In genomic region chr1:237386362-237387143, GRCh38 we compare ENCODE assay signal across 8 cellular contexts.
A peak's percentile ranks its signal among the peaks of the same experiment; 100 is the strongest.
DNase-seq lines count a peak whose midpoint lies in the region; ATAC-seq and TF ChIP-seq lines count a peak whose summit lies in the region.

No MANE protein-coding gene starts in this region.

- H3K4me3 ChIP-seq in BE2C (ENCODE audit: low read depth, low read length) (no peak overlapping the region), OCI-LY3 (ENCODE audit: low read length) (no peak overlapping the region), fibroblast of mammary gland (ENCODE audit: control insufficient read depth, low read depth, low read length) (no peak overlapping the region)

- no peaks in the 10 kb centered on the region for H3K4me1 ChIP-seq in BE2C
- H3K4me1 ChIP-seq in OCI-LY3 (ENCODE audit: low read length), result peaks cover 4% of the 10 kb centered on the region; the same call in 1 of the 2 replicates

- no peak for DNase-seq in BE2C
- peak; percentile 43 for DNase-seq in fibroblast of mammary gland (ENCODE audit: low read depth)
- peak; percentile 3 for DNase-seq in stromal cell of bone marrow (ENCODE audit: low read depth)
- DNase-seq in GF-D8 (lab: John Stamatoyannopoulos, UW), result no peak
- no peak for DNase-seq in ureter (ENCODE audit: low spot score)

- H3K79me2 ChIP-seq in OCI-LY3 (ENCODE audit: low read length), result no peaks in the 10 kb centered on the region

- ATAC-seq in GM21786 (IDR thresholded peaks at IDR 0.05; ENCODE audit: unreplicated experiment) (peak; percentile 68), GM19328 (IDR thresholded peaks at IDR 0.05; ENCODE audit: unreplicated experiment) (no peak)

- H3K9ac ChIP-seq in OCI-LY3 (ENCODE audit: low read length), result no peak overlapping the region

- TF ChIP-seq CTCF in BE2C (IDR thresholded peaks at IDR 0.05; ENCODE audit: low read depth, low read length) (peak; percentile 77), OCI-LY3 (IDR thresholded peaks at IDR 0.05; ENCODE audit: low read depth, low read length) (peak; percentile 93), fibroblast of mammary gland (conservative IDR thresholded peaks at IDR 0.05; ENCODE audit: control insufficient read depth, insufficient read depth, low read depth, low read length) (peak; percentile 68)

- H2AFZ ChIP-seq in OCI-LY3 (ENCODE audit: low read depth, low read length), result no peak overlapping the region

- no peaks in the 10 kb centered on the region for H3K9me3 ChIP-seq in BE2C
- no peaks in the 10 kb centered on the region for H3K9me3 ChIP-seq in OCI-LY3 (ENCODE audit: insufficient read depth, low read length)

- H3K27me3 ChIP-seq in BE2C, result no peaks in the 10 kb centered on the region
- peaks cover 52% of the 10 kb centered on the region for H3K27me3 ChIP-seq in OCI-LY3 (ENCODE audit: low read depth, low read length)

- no peak overlapping the region for H3K4me2 ChIP-seq in OCI-LY3 (ENCODE audit: low read length)

- H3K27ac ChIP-seq in OCI-LY3 (ENCODE audit: low read length), result no peak overlapping the region

- H3K36me3 ChIP-seq in BE2C (no peaks in the 10 kb centered on the region), OCI-LY3 (replicated peaks; ENCODE audit: low read depth, low read length) (no peaks in the 10 kb centered on the region)

- H4K20me1 ChIP-seq in OCI-LY3 (ENCODE audit: insufficient read depth, low read length), result no peaks in the 10 kb centered on the region

Comparison
In these comparisons a context has a peak if more than half of its experiments do, and no peak if none do; other contexts are left out.
1. DNase-seq: peak in fibroblast of mammary gland (single experiment) and stromal cell of bone marrow (single experiment); none in BE2C (single experiment), GF-D8 (single experiment) and ureter (single experiment).
2. Peak in every context shown above with its lines, with median percentiles within 50 percentile points of each other: CTCF ChIP-seq.